In the genomic region with DNA sequence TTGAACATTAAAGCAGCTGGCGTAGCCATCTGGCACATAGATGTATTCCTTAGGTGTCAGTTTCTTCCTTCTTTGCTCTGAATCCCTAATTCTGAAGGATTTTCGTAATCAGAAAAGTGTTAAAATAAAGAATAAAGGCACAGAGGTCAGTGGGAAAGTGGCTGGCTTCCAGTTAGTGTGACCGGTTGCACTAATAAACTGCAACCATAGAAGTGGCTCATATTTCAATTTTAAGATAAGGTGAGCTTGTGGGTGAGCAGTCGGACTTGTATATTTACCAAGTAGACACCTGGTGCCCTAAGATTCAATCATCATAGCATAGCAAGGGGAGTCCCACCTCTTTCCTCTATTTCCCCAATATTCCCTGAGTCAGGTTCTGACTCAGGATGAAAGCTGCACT, we compare ENCODE assay signal across 27 cellular contexts.
"Had no signal": no experiment of that assay in that cellular context is flagged by ENCODE, and none has a peak within 500 bp of the region (broad histone marks: within the 10 kb centered on the region; RNA-seq: fewer than 3 reads in every experiment).

No MANE protein-coding gene starts in this region.

- DNase-seq: activated CD4-positive, alpha-beta memory T cell treated with anti-CD3 and anti-CD28 coated beads, Interleukin-2, amount 10 ng/mL, durations not matched to agents 7 days and 5 days; activated CD4-positive, alpha-beta T cell treated with anti-CD3 and anti-CD28 coated beads for 1 hour; activated CD4-positive, alpha-beta T cell treated with anti-CD3 and anti-CD28 coated beads for 4 hours; activated CD4-positive, alpha-beta T cell treated with anti-CD3 and anti-CD28 coated beads, Interleukin-2, amount 10 ng/mL, durations not matched to agents 7 days and 5 days; activated CD4-positive, alpha-beta T cell treated with anti-CD3 and anti-CD28 coated beads, Interleukin-2, amount 50 U/mL, for 4 hours; activated CD8-positive, alpha-beta memory T cell treated with anti-CD3 and anti-CD28 coated beads, Interleukin-2, amount 50 U/mL, for 48 hours; activated gamma-delta T cell; activated naive CD4-positive, alpha-beta T cell; activated naive CD4-positive, alpha-beta T cell treated with anti-CD3 and anti-CD28 coated beads, Interleukin-2, amount 10 ng/mL, durations not matched to agents 7 days and 5 days; activated naive CD8-positive, alpha-beta T cell treated with anti-CD3 and anti-CD28 coated beads, Interleukin-2, amount 10 ng/mL, durations not matched to agents 7 days and 5 days; activated T-cell treated with anti-CD3 and anti-CD28 coated beads for 4 hours; activated T-cell treated with anti-CD3 and anti-CD28 coated beads, Interleukin-2, amount 50 U/mL, for 24 hours; activated T-cell treated with anti-CD3 and anti-CD28 coated beads, Interleukin-2, amount 50 U/mL, for 72 hours; central memory CD4-positive, alpha-beta T cell; cerebellar nuclear complex; dorsolateral prefrontal cortex; effector memory CD4-positive, alpha-beta T cell; endodermal cell; foreskin fibroblast; head of caudate nucleus; hypothalamus had no signal

- H3K27ac ChIP-seq: ascending aorta, breast epithelium, cardiac muscle cell, coronary artery, dorsolateral prefrontal cortex had no signal

- ATAC-seq: activated naive CD4-positive, alpha-beta T cell treated with anti-CD3 and anti-CD28 coated beads, Interleukin-2, amount 50 U/mL, for 72 hours; activated T-cell treated with anti-CD3 and anti-CD28 coated beads, Interleukin-2, amount 50 U/mL, for 72 hours; esophagus mucosa had no signal

- H3K4me1 ChIP-seq: ascending aorta, breast epithelium had no signal

- H3K27me3 ChIP-seq: ascending aorta, breast epithelium, cardiac muscle cell, dorsolateral prefrontal cortex had no signal

- H3K36me3 ChIP-seq: ascending aorta, breast epithelium, cardiac muscle cell had no signal

- H3K9me3 ChIP-seq: ascending aorta had no signal

- H3K4me3 ChIP-seq: ascending aorta, breast epithelium, cardiac muscle cell, coronary artery, dorsolateral prefrontal cortex had no signal
